8 cellular contexts compared by ENCODE assay signal in the genomic region with DNA sequence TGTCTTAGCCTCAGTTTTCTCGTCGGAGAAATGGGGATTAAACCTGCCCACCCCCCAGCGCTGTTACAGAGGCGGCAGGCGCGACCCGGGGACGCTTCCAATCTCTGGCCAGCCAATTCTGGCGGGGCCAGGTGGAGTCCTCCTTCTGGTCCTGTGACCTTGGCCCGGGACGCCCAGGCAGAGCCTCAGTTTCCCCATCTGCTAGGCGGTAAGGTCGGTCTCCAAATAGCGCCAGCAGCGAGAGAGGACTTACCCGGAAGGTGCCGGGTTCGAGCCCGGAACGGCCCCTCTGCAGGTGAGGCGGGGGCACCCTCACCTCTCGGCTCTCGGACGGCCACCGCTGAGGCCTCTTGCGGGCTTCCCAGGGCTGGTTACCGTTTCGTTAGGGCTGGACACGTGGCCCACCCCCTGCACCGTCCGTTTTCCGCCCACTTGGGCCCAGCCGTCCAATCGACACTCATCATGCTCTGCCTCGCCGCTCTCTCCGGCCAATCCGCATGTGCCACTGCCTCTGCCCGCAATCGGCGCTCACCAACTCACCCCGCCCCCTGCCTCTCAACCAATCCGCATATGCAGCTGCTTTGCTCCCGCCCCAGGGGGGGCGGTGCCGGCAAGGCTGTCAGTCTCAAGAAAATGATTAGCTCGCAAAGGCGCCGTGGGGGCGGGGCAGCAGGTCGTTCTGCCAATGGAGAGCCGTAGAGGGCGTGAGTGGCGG. TPM values are rescaled to one million over a fixed set of nuclear protein-coding genes. Genes with fewer than 3 reads are reported as not detected.
DNase-seq lines count a peak whose midpoint lies in the region; ATAC-seq and TF ChIP-seq lines count a peak whose summit lies in the region.

A gene with protein sequence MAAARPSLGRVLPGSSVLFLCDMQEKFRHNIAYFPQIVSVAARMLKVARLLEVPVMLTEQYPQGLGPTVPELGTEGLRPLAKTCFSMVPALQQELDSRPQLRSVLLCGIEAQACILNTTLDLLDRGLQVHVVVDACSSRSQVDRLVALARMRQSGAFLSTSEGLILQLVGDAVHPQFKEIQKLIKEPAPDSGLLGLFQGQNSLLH (minus strand): TSS at position 384 of the 715 bp plus-strand sequence. CDS start 5,156 bp downstream, outside the sequence.

- TF ChIP-seq EP300 in SK-N-SH (IDR thresholded peaks at IDR 0.05; ENCODE audit: borderline replicate concordance in 1 of 2, low read depth in 1 of 2, low read length in 1 of 2) (no peak), gastroesophageal sphincter (IDR thresholded peaks at IDR 0.05) (no peak)

- H3K27ac ChIP-seq in SK-N-SH (ENCODE audit: low read depth in 2 of 2, low read length in 1 of 2), result peak within 1 kb of the TSS; percentile 90 to 91
- H3K27ac ChIP-seq in gastroesophageal sphincter, result peak within 1 kb of the TSS; percentile 68 to 96 (median 92)
- peak within 1 kb of the TSS; percentile 50 for H3K27ac ChIP-seq in neutrophil
- peak within 1 kb of the TSS; percentile 79 for H3K27ac ChIP-seq in substantia nigra (ENCODE audit: low read depth, low read length, poor library complexity, severe bottlenecking)

- H3K79me2 ChIP-seq in SK-N-SH (ENCODE audit: insufficient read depth), result peaks cover 12% of the 10 kb centered on the region; the same call in 1 of the 2 replicates

- peak within 1 kb of the TSS; percentile 76 to 98 for H3K4me3 ChIP-seq in SK-N-SH (ENCODE audit: low read depth in 2 of 2, low read length in 1 of 2)
- H3K4me3 ChIP-seq in gastroesophageal sphincter, result peak within 1 kb of the TSS; percentile 56 to 73
- H3K4me3 ChIP-seq in neutrophil (ENCODE audit: low read depth in 1 of 2, low read length in 1 of 2), result peak within 1 kb of the TSS; percentile 76 to 83

- WGBS in SK-N-SH (ENCODE audit: low lambda C conversion rate), result 4% methylated on average over 20 of the region's 54 CpGs
- WGBS in gastroesophageal sphincter (ENCODE audit: low coverage in 1 of 2), 2 donors, result 0% methylated on average over 2 of the region's 54 CpGs; no CpG with 5 or more reads in 1 of the 2 donors

- peak; percentile 87 for ATAC-seq in HG02571 (IDR thresholded peaks at IDR 0.05; ENCODE audit: unreplicated experiment)
- peak; percentile 97 for ATAC-seq in gastroesophageal sphincter

- no peak for TF ChIP-seq RAD21 in SK-N-SH (IDR thresholded peaks at IDR 0.05; ENCODE audit: low read length)

- no peaks in the 10 kb centered on the region for H4K20me1 ChIP-seq in SK-N-SH (ENCODE audit: insufficient read depth)

- CTCF ChIA-PET in SK-N-SH (lab: Yijun Ruan, JAX), result interaction anchor here (0.6 to 2.1 kb wide), 4 partner anchors 43 to 320 kb away, joined by 3 to 12 read pairs (median 6); no protein-coding TSS in a partner anchor

- TF ChIP-seq CTCF in SK-N-SH (IDR thresholded peaks at IDR 0.05) (no peak), gastroesophageal sphincter (IDR thresholded peaks at IDR 0.05) (peak in 1 of 4 experiments; percentile 2), neutrophil (IDR thresholded peaks at IDR 0.05) (no peak)

- peaks cover 18% of the 10 kb centered on the region for H3F3A ChIP-seq in SK-N-SH (replicated peaks; ENCODE audit: insufficient read depth)

- H3K9me3 ChIP-seq in SK-N-SH (no peaks in the 10 kb centered on the region), gastroesophageal sphincter (no peaks in the 10 kb centered on the region), neutrophil (no peaks in the 10 kb centered on the region)

- TF ChIP-seq POLR2A in gastroesophageal sphincter (IDR thresholded peaks at IDR 0.05), result peak; percentile 57 to 68

- peak within 1 kb of the TSS; percentile 100 for H3K4me2 ChIP-seq in SK-N-SH

- POLR2A ChIA-PET in SK-N-SH (lab: Yijun Ruan, JAX), result interaction anchor here (0.7 to 0.9 kb wide), 4 partner anchors 9 to 54 kb away, joined by 3 to 7 read pairs (median 4); a partner anchor contains a TSS

- H3K27me3 ChIP-seq in SK-N-SH (ENCODE audit: insufficient read depth) (no peaks in the 10 kb centered on the region), gastroesophageal sphincter (no peaks in the 10 kb centered on the region), neutrophil (peaks cover 12% of the 10 kb centered on the region)

- peak within 1 kb of the TSS; percentile 97 for H3K9ac ChIP-seq in SK-N-SH

- peak within 1 kb of the TSS; percentile 92; the same call in 1 of the 2 replicates for H2AFZ ChIP-seq in SK-N-SH (ENCODE audit: low read depth)

- H3K4me1 ChIP-seq in SK-N-SH (ENCODE audit: control insufficient read depth in 1 of 2, insufficient read depth in 2 of 2, low read depth in 1 of 2, low read length in 1 of 2) (peaks cover 9 to 18% of the 10 kb centered on the region in 2 experiments; a peak in 2 of 4 replicates), gastroesophageal sphincter (peaks cover 0 to 46% (median 5%) of the 10 kb centered on the region in 3 donors), neutrophil (ENCODE audit: control insufficient read depth in 1 of 2, insufficient read depth in 1 of 2, low read depth in 1 of 2, low read length in 1 of 2) (peaks cover 12 to 16% of the 10 kb centered on the region in 2 experiments)

- no peaks in the 10 kb centered on the region for H3K9me2 ChIP-seq in SK-N-SH

- peak; percentile 100 for DNase-seq in GM04504 (ENCODE audit: low read depth)
- DNase-seq in NCI-H1048 (lab: John Stamatoyannopoulos, UW), result peak; percentile 97
- peak; percentile 97 for DNase-seq in SK-N-SH
- DNase-seq in activated naive CD4-positive, alpha-beta T cell treated with anti-CD3 and anti-CD28 coated beads, Interleukin-2, amount 50 U/mL, for 16 hours, result peak; percentile 100
- DNase-seq in substantia nigra (lab: John Stamatoyannopoulos, UW), result peak; percentile 86 to 100 (median 99)

- H3K36me3 ChIP-seq in SK-N-SH (replicated peaks in 1 of 2; ENCODE audit: control insufficient read depth in 1 of 2, insufficient read depth in 2 of 2, low read length in 1 of 2) (no peaks in the 10 kb centered on the region), gastroesophageal sphincter (peaks cover 0 to 7% of the 10 kb centered on the region in 2 donors), neutrophil (no peaks in the 10 kb centered on the region)

TF ChIP-seq in SK-N-SH, 30 proteins besides CTCF, POLR2A, EP300 and RAD21 (continues in another document):
- no peak for TF ChIP-seq TEAD4 (IDR thresholded peaks at IDR 0.05; ENCODE audit: borderline replicate concordance, insufficient read depth)
- TF ChIP-seq, protein P1, sequence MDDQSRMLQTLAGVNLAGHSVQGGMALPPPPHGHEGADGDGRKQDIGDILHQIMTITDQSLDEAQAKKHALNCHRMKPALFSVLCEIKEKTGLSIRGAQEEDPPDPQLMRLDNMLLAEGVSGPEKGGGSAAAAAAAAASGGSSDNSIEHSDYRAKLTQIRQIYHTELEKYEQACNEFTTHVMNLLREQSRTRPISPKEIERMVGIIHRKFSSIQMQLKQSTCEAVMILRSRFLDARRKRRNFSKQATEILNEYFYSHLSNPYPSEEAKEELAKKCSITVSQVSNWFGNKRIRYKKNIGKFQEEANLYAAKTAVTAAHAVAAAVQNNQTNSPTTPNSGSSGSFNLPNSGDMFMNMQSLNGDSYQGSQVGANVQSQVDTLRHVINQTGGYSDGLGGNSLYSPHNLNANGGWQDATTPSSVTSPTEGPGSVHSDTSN (IDR thresholded peaks at IDR 0.05), result peak; percentile 99
- no peak for TF ChIP-seq MEF2A (IDR thresholded peaks at IDR 0.05; ENCODE audit: borderline replicate concordance, low read depth)
- TF ChIP-seq NRF1 (IDR thresholded peaks at IDR 0.05; ENCODE audit: low read depth, low read length), result no peak
- peak; percentile 35 for TF ChIP-seq GABPA (IDR thresholded peaks at IDR 0.05; ENCODE audit: low read depth)
- TF ChIP-seq, protein P2, sequence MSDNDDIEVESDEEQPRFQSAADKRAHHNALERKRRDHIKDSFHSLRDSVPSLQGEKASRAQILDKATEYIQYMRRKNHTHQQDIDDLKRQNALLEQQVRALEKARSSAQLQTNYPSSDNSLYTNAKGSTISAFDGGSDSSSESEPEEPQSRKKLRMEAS (IDR thresholded peaks at IDR 0.05; ENCODE audit: low read depth), result peak; percentile 95
- TF ChIP-seq, protein P3, sequence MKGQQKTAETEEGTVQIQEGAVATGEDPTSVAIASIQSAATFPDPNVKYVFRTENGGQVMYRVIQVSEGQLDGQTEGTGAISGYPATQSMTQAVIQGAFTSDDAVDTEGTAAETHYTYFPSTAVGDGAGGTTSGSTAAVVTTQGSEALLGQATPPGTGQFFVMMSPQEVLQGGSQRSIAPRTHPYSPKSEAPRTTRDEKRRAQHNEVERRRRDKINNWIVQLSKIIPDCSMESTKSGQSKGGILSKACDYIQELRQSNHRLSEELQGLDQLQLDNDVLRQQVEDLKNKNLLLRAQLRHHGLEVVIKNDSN (IDR thresholded peaks at IDR 0.05; ENCODE audit: borderline replicate concordance, low read depth), result peak; percentile 91
- peak; percentile 81 for TF ChIP-seq RFX5 (IDR thresholded peaks at IDR 0.05; ENCODE audit: low read length)
- TF ChIP-seq ELF1 (IDR thresholded peaks at IDR 0.05), result peak; percentile 35; the same call in 1 of the 2 replicates
- no peak for TF ChIP-seq SMC3 (IDR thresholded peaks at IDR 0.05; ENCODE audit: low read depth, low read length)
- peak; percentile 19; the same call in 1 of the 2 replicates for TF ChIP-seq SIN3A (IDR thresholded peaks at IDR 0.05; ENCODE audit: borderline replicate concordance, low read depth, low read length)
- TF ChIP-seq, protein P4, sequence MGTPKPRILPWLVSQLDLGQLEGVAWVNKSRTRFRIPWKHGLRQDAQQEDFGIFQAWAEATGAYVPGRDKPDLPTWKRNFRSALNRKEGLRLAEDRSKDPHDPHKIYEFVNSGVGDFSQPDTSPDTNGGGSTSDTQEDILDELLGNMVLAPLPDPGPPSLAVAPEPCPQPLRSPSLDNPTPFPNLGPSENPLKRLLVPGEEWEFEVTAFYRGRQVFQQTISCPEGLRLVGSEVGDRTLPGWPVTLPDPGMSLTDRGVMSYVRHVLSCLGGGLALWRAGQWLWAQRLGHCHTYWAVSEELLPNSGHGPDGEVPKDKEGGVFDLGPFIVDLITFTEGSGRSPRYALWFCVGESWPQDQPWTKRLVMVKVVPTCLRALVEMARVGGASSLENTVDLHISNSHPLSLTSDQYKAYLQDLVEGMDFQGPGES (IDR thresholded peaks at IDR 0.05; ENCODE audit: low read depth, low read length), result peak; percentile 86
- no peak for TF ChIP-seq NFIC (IDR thresholded peaks at IDR 0.05; ENCODE audit: borderline replicate concordance)
- TF ChIP-seq POLR2AphosphoS5 (IDR thresholded peaks at IDR 0.05; ENCODE audit: low read depth, low read length), result no peak

RNA-seq across cellular contexts. Expression of the gene that starts here (rescaled TPM):
- polyA plus RNA-seq in SK-N-SH (2012; rRNA removed), result 60.9 and 65.4 TPM in 2 replicates
- 31.2 and 47.8 TPM in 2 replicates for polyA plus RNA-seq in SK-N-SH (2012; cell fraction: cytosol; rRNA removed)
- polyA plus RNA-seq in SK-N-SH (2012; cell fraction: nucleus; rRNA removed), result 43.5 and 46.8 TPM in 2 replicates
- 10 to 100 TPM; 39.0 to 78.5 (median 63.8) TPM for total RNA-seq in gastroesophageal sphincter

Comparison
In these comparisons a context has a peak if more than half of its experiments do, and no peak if none do; other contexts are left out.
1. Peak in every context shown above with its lines: DNase-seq, ATAC-seq, H3K4me3 ChIP-seq and H3K27ac ChIP-seq.